Comparison of ENCODE assay signal across 10 cellular contexts in the genomic region with DNA sequence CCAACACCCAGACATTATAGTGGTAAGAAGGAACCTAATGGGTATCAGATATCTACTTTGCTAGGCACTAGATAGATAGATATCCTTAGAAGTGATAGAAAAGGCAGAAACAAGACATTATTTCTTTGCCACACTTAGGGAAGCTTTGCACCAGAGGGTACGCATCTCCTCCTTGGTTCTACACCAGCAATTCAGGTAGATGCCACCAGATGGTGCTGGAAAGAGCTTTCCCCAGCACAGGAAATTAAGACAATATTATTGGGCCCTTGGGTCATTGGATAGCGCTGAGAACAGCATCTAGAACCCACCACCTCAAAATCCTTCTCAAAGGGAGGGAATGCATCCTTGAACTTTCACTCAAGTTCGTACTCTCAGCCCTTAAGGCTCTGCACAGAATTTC.
DNase-seq lines count a peak whose midpoint lies in the region; ATAC-seq, FAIRE-seq and TF ChIP-seq lines count a peak whose summit lies in the region.
"Had no signal": no experiment of that assay in that cellular context is flagged by ENCODE, and none has a peak within 500 bp of the region (broad histone marks: within the 10 kb centered on the region; RNA-seq: fewer than 3 reads in every experiment).

No MANE protein-coding gene starts in this region.

- no peak for TF ChIP-seq EP300 in HepG2 (IDR thresholded peaks at IDR 0.05; ENCODE audit: low read depth in 2 of 2, low read length in 2 of 2)
- TF ChIP-seq EP300 in HepG2 (CRISPR knock-in tag; IDR thresholded peaks at IDR 0.05; ENCODE audit: borderline replicate concordance): no peak
- no peak for TF ChIP-seq EP300 in transverse colon (IDR thresholded peaks at IDR 0.05; ENCODE audit: low read depth)

- no peak for TF ChIP-seq RAD21 in HepG2 (CRISPR knock-in tag; IDR thresholded peaks at IDR 0.05)

- 0% methylated on average over 3 of the region's 3 CpGs for WGBS in HepG2 (ENCODE audit: low lambda C conversion rate)
- WGBS in transverse colon (ENCODE audit: low coverage in 1 of 2), 2 donors: 52 to 60% methylated on average over 1 to 3 of the region's 3 CpGs

- H3K9me3 Mint-ChIP-seq in activated naive CD4-positive, alpha-beta T cell treated with anti-CD3 and anti-CD28 coated beads, Interleukin-2, amount 50 U/mL, for 72 hours: no peaks in the 10 kb centered on the region

- FAIRE-seq in HepG2 (lab: Jason Lieb, UNC): peak; percentile 30

- no peak overlapping the region for H3K27ac Mint-ChIP-seq in activated naive CD4-positive, alpha-beta T cell treated with anti-CD3 and anti-CD28 coated beads, Interleukin-2, amount 50 U/mL, for 72 hours
- H3K27ac Mint-ChIP-seq: activated CD4-positive, alpha-beta memory T cell treated with anti-CD3 and anti-CD28 coated beads, Interleukin-2, amount 10 ng/mL, durations not matched to agents 7 days and 5 days had no signal

- H3K36me3 ChIP-seq in DND-41 (ENCODE audit: insufficient read depth, low read length) (no peaks in the 10 kb centered on the region), HepG2 (replicated peaks in 1 of 2; ENCODE audit: control insufficient read depth in 1 of 2, insufficient read depth in 2 of 2, low read length in 2 of 2) (no peaks in the 10 kb centered on the region), transverse colon (no peaks in the 10 kb centered on the region)
- H3K36me3 ChIP-seq: brain microvascular endothelial cell had no signal

- ATAC-seq in DND-41 (ENCODE audit: insufficient read depth, low read depth) (no peak; the same call in 2 of the 3 replicates), HepG2 (no peak; the same call in 2 of the 3 replicates), HG03039 (IDR thresholded peaks at IDR 0.05; ENCODE audit: unreplicated experiment) (no peak)
- ATAC-seq in activated naive CD4-positive, alpha-beta T cell treated with anti-CD3 and anti-CD28 coated beads, Interleukin-2, amount 50 U/mL, for 72 hours: no peak

- peaks cover 15% of the 10 kb centered on the region for H3K27me3 ChIP-seq in DND-41 (ENCODE audit: insufficient read depth, low read length, poor library complexity)
- H3K27me3 ChIP-seq in HepG2 (ENCODE audit: control insufficient read depth in 1 of 2, insufficient read depth in 2 of 2, low read length in 2 of 2): no peaks in the 10 kb centered on the region; a peak in 1 of 5 replicates
- peaks cover 11% of the 10 kb centered on the region for H3K27me3 ChIP-seq in transverse colon
- H3K27me3 ChIP-seq: brain microvascular endothelial cell had no signal

- H3K4me2 ChIP-seq in DND-41 (ENCODE audit: insufficient read depth, low read length): no peak overlapping the region
- H3K4me2 ChIP-seq in HepG2 (ENCODE audit: low read depth, low read length): no peak overlapping the region

- no peak for TF ChIP-seq POLR2A in HepG2 (IDR thresholded peaks at IDR 0.05; ENCODE audit: insufficient read depth in 1 of 2, low read depth in 2 of 2, low read length in 2 of 2)
- no peak for TF ChIP-seq POLR2A in transverse colon (IDR thresholded peaks at IDR 0.05)

- POLR2A ChIA-PET in HepG2 (lab: Yijun Ruan, JAX): no interaction called here

- no TSS peak for BruUV-seq in HepG2 (replicated peaks; lab: Mats Ljungman, UMichigan)

- no peak overlapping the region for H2AFZ ChIP-seq in DND-41 (ENCODE audit: low read depth, low read length)
- no peak overlapping the region for H2AFZ ChIP-seq in HepG2 (ENCODE audit: low read length)

- no peaks in the 10 kb centered on the region for H3K36me3 Mint-ChIP-seq in activated naive CD4-positive, alpha-beta T cell treated with anti-CD3 and anti-CD28 coated beads, Interleukin-2, amount 50 U/mL, for 72 hours

- H3K4me1 ChIP-seq in DND-41 (ENCODE audit: insufficient read depth, low read length): no peaks in the 10 kb centered on the region
- no peaks in the 10 kb centered on the region for H3K4me1 ChIP-seq in HepG2 (ENCODE audit: insufficient read depth, low read length)
- H3K4me1 ChIP-seq in transverse colon: no peaks in the 10 kb centered on the region

- DNase-seq in DND-41: peak; percentile 20
- DNase-seq in HT1080 (ENCODE audit: low read depth): peak; percentile 17
- no peak for DNase-seq in HepG2 (ENCODE audit: low spot score)
- no peak for DNase-seq in transverse colon
- no peak for DNase-seq in NCI-H2171 (lab: John Stamatoyannopoulos, UW)
- DNase-seq in activated naive CD4-positive, alpha-beta T cell treated with anti-CD3 and anti-CD28 coated beads, Interleukin-2, amount 50 U/mL, for 72 hours (ENCODE audit: low spot score in 2 of 2): no peak
- DNase-seq: activated CD4-positive, alpha-beta memory T cell treated with anti-CD3 and anti-CD28 coated beads, Interleukin-2, amount 10 ng/mL, durations not matched to agents 7 days and 5 days; brain microvascular endothelial cell had no signal

- no peaks in the 10 kb centered on the region for H3K9me3 ChIP-seq in DND-41 (ENCODE audit: insufficient read depth, low read length, severe bottlenecking)
- no peaks in the 10 kb centered on the region; the same call in 1 of the 2 replicates for H3K9me3 ChIP-seq in HepG2 (ENCODE audit: low read length)
- no peaks in the 10 kb centered on the region for H3K9me3 ChIP-seq in transverse colon

- H3K79me2 ChIP-seq in DND-41 (ENCODE audit: insufficient read depth, low read length): no peaks in the 10 kb centered on the region
- H3K79me2 ChIP-seq in HepG2 (ENCODE audit: insufficient read depth, low read length): no peaks in the 10 kb centered on the region

- H3K4me3 ChIP-seq in DND-41 (ENCODE audit: low read depth in 1 of 2, low read length in 2 of 2): no peak overlapping the region
- no peak overlapping the region for H3K4me3 ChIP-seq in WI38 (ENCODE audit: low read depth, low read length)
- H3K4me3 ChIP-seq in HepG2 (replicated peaks in 1 of 3; ENCODE audit: insufficient read depth in 1 of 3, low read depth in 2 of 3, low read length in 3 of 3): no peak overlapping the region
- H3K4me3 ChIP-seq in transverse colon: no peak overlapping the region

- CTCF ChIA-PET in HepG2 (lab: Yijun Ruan, JAX; ENCODE audit: low intra/inter-chr PET ratio, low total read pairs): interaction anchor here (1.5 kb wide), 1 partner anchor 65 kb away, joined by 11 read pairs; no protein-coding TSS in a partner anchor

- intact Hi-C loops in HepG2 (cut with micrococcal nuclease; ENCODE audit: unreplicated experiment): no loop called here
- intact Hi-C loops in transverse colon (cut with DNase I; ENCODE audit: low total_unique reads): no loop called here

- H4K20me1 ChIP-seq in DND-41 (ENCODE audit: insufficient read depth, low read length) (no peaks in the 10 kb centered on the region), HepG2 (ENCODE audit: insufficient read depth, low read length) (no peaks in the 10 kb centered on the region)

- no peak overlapping the region for H3K9ac ChIP-seq in DND-41 (ENCODE audit: low read depth, low read length)
- H3K9ac ChIP-seq in HepG2 (ENCODE audit: insufficient read depth, low read depth, low read length): no peak overlapping the region

- peak; percentile 70 for TF ChIP-seq CTCF in DND-41 (IDR thresholded peaks at IDR 0.05; ENCODE audit: borderline replicate concordance, extremely low read depth, low read length, poor library complexity, severe bottlenecking)
- TF ChIP-seq CTCF in WI38 (IDR thresholded peaks at IDR 0.05; ENCODE audit: low read depth, low read length): peak; percentile 17; the same call in 1 of the 2 replicates
- peak; percentile 43 for TF ChIP-seq CTCF in HepG2 (CRISPR knock-in tag; IDR thresholded peaks at IDR 0.05)
- TF ChIP-seq CTCF in transverse colon (IDR thresholded peaks at IDR 0.05): peak in 1 of 5 experiments; percentile 9

- H3K27ac ChIP-seq in DND-41 (ENCODE audit: low read length) (no peak overlapping the region), HepG2 (ENCODE audit: extremely low read length, insufficient read depth, low read length) (no peak overlapping the region), transverse colon (no peak overlapping the region)
- H3K27ac ChIP-seq: brain microvascular endothelial cell had no signal

- in situ Hi-C loops in HepG2 (cut with HindIII; ENCODE audit: extremely low pct_ligation_motif_present, low pct_unique_long_range_greater_than_20kb): no loop called here
- in situ Hi-C loops in transverse colon (cut with MboI; ENCODE audit: low pct_ligation_motif_present in 1 of 4, low pct_unique_long_range_greater_than_20kb in 1 of 4, low sequenced_read_pairs in 3 of 4): no loop called here

TF ChIP-seq in HepG2, 621 proteins besides CTCF, POLR2A, EP300 and RAD21:
- TF ChIP-seq ZNF569 (CRISPR knock-in tag; IDR thresholded peaks at IDR 0.05; ENCODE audit: borderline replicate concordance): no peak
- TF ChIP-seq KDM4B (CRISPR knock-in tag; IDR thresholded peaks at IDR 0.05): no peak
- TF ChIP-seq ZSCAN31 (CRISPR knock-in tag; IDR thresholded peaks at IDR 0.05; ENCODE audit: low read depth): no peak
- peak; percentile 38; the same call in 1 of the 2 replicates for TF ChIP-seq SMC3 (IDR thresholded peaks at IDR 0.05; ENCODE audit: low read length)
- TF ChIP-seq BHLHE40 (IDR thresholded peaks at IDR 0.05; ENCODE audit: low read length): no peak
- no peak for TF ChIP-seq ZNF343 (CRISPR knock-in tag; IDR thresholded peaks at IDR 0.05)
- TF ChIP-seq RFX3 (CRISPR knock-in tag; IDR thresholded peaks at IDR 0.05): no peak
- peak; percentile 26; the same call in 1 of the 2 replicates for TF ChIP-seq STAG1 (CRISPR knock-in tag; IDR thresholded peaks at IDR 0.05)

Comparison
In these comparisons a context has a peak if more than half of its experiments do, and no peak if none do; other contexts are left out.
1. DNase-seq: peak in DND-41 (single experiment) and HT1080 (single experiment); none in HepG2 (single experiment), transverse colon (single experiment), NCI-H2171 (single experiment) and activated naive CD4-positive, alpha-beta T cell treated with anti-CD3 and anti-CD28 coated beads, Interleukin-2, amount 50 U/mL, for 72 hours (0 of 2).